34 cellular contexts compared by ENCODE assay signal in genomic region chr7:144982133-144982532, GRCh38.
"Had no signal": no experiment of that assay in that cellular context is flagged by ENCODE, and none has a peak within 500 bp of the region (broad histone marks: within the 10 kb centered on the region; RNA-seq: fewer than 3 reads in every experiment).

No MANE protein-coding gene starts in this region.

- H3K27ac ChIP-seq: KMS-11 had no signal

- DNase-seq: Karpas-422, Kasumi-1, KG1, MG63, MM.1S, MV-4-11, NCI-H1048, NCI-H1092, NCI-H1092 treated with DMSO at 0.1 percent for 48 hours, NCI-H1105, NCI-H1105 treated with DMSO at 0.1 percent for 48 hours, NCI-H1417, NCI-H1417 treated with DMSO at 0.1 percent for 48 hours, NCI-H1436, NCI-H1436 treated with DMSO at 0.1 percent for 48 hours, NCI-H146, NCI-H1694, NCI-H1694 treated with DMSO at 0.1 percent for 48 hours, NCI-H187, NCI-H187 treated with DMSO at 0.1 percent for 48 hours, NCI-H1930, NCI-H2029, NCI-H2029 treated with DMSO at 0.1 percent for 48 hours, NCI-H2081, NCI-H2081 treated with DMSO at 0.1 percent for 48 hours, NCI-H2107, NCI-H2171, NCI-H2171 treated with DMSO at 0.1 percent for 48 hours, NCI-H2227 treated with DMSO at 0.1 percent for 48 hours, NCI-H226, NCI-H345, NCI-H446, NCI-H446 treated with DMSO at 0.1 percent for 48 hours had no signal

- H3K4me2 ChIP-seq: KMS-11 had no signal

- H3K27me3 ChIP-seq: MG63 had no signal

- H3K9ac ChIP-seq: KMS-11 had no signal

- H3K9me3 ChIP-seq: MG63 had no signal

- H3K4me3 ChIP-seq: MG63 had no signal

- H3K36me3 ChIP-seq: MG63 had no signal
